ENCODE assay signal across 8 cellular contexts in genomic region chr16:86072328-86073102, GRCh38.
A peak's percentile ranks its signal among the peaks of the same experiment; 100 is the strongest.
DNase-seq lines count a peak whose midpoint lies in the region; ATAC-seq and TF ChIP-seq lines count a peak whose summit lies in the region.

No MANE protein-coding gene starts in this region.

- intact Hi-C loops in posterior vena cava (cut with DNase I), result loop anchor here in 1 of 2 donors (10.0 kb wide), 1 partner anchor 262 kb away; no protein-coding TSS in a partner anchor

- H3K9me3 Mint-ChIP-seq in glutamatergic neuron (ENCODE audit: unreplicated experiment), result peaks cover 4% of the 10 kb centered on the region

- no peak for ATAC-seq in HG03469 (IDR thresholded peaks at IDR 0.05; ENCODE audit: unreplicated experiment)

- DNase-seq in AG08396 (ENCODE audit: low spot score) (peak; percentile 82), GM19240 (ENCODE audit: insufficient read length, low spot score) (peak; percentile 43), NCI-H748 treated with DMSO at 0.1 percent for 48 hours (lab: John Stamatoyannopoulos, UW) (peak; percentile 7), glutamatergic neuron (peak; percentile 80), posterior vena cava (ENCODE audit: low spot score) (peak; percentile 88), NCI-H187 (lab: John Stamatoyannopoulos, UW) (no peak)
- DNase-seq in activated gamma-delta T cell treated with anti-CD3 and anti-CD28 coated beads, Interleukin-2, amount 50 U/mL, for 16 hours (ENCODE audit: low read depth), result peak; percentile 7

- H3K27ac Mint-ChIP-seq in glutamatergic neuron (ENCODE audit: unreplicated experiment), result no peak overlapping the region

- H3K36me3 Mint-ChIP-seq in glutamatergic neuron (ENCODE audit: unreplicated experiment), result no peaks in the 10 kb centered on the region

- peak; percentile 83 for TF ChIP-seq CTCF in glutamatergic neuron (IDR thresholded peaks at IDR 0.05; ENCODE audit: partially characterized antibody, unreplicated experiment)

- peaks cover 4% of the 10 kb centered on the region for H3K27me3 Mint-ChIP-seq in glutamatergic neuron (ENCODE audit: unreplicated experiment)

- peaks cover 4% of the 10 kb centered on the region for H3K4me1 Mint-ChIP-seq in glutamatergic neuron (ENCODE audit: low read depth, unreplicated experiment)

- H3K4me3 Mint-ChIP-seq in glutamatergic neuron (ENCODE audit: unreplicated experiment), result no peak overlapping the region

Comparison
In these comparisons a context has a peak if more than half of its experiments do, and no peak if none do; other contexts are left out.
1. DNase-seq: peak in AG08396 (single experiment), GM19240 (single experiment), NCI-H748 treated with DMSO at 0.1 percent for 48 hours (single experiment), activated gamma-delta T cell treated with anti-CD3 and anti-CD28 coated beads, Interleukin-2, amount 50 U/mL, for 16 hours (single experiment), glutamatergic neuron (single experiment) and posterior vena cava (single experiment); none in NCI-H187 (0 of 2).